19 cellular contexts compared by ENCODE assay signal in the genomic region with DNA sequence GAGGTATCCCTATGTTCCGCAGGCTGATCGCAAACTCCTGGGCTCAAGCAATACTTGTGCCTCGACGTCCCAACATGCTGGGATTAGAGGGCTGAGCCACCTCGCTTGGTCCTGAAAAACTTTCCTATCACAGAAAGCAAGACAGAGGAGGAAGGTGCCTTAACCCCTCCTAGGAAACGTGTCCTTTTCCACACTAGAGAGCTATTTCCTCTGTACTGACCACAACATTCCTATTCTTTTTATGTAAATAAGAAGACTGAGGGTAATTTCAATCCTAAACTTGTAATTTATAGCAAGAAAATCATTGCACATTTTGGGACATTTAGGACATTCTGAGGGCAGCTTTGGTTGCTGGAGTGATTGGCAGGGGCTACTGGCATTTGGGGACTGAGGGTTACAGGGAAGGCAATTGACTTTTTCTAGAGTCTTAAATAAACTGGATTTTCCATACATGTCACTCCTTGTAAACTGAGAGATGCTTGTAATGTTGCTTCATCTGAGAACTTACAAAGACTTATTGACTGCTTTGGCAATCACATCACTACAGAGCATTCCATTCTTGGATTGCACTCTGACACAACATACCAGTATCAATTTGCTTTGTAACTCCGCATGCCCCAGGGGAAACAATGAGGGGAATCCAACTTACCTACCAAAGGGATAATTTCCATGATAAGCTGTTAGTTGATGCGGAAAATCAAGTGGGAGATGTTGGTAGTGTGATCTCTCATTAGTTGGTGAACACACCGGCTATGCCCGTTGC. TPM values are rescaled to one million over a fixed set of nuclear protein-coding genes. Genes with fewer than 3 reads are reported as not detected.
A peak's percentile ranks its signal among the peaks of the same experiment; 100 is the strongest.
DNase-seq lines count a peak whose midpoint lies in the region; ATAC-seq and TF ChIP-seq lines count a peak whose summit lies in the region.
"Had no signal": no experiment of that assay in that cellular context is flagged by ENCODE, and none has a peak within 500 bp of the region (broad histone marks: within the 10 kb centered on the region; RNA-seq: fewer than 3 reads in every experiment).

No MANE protein-coding gene starts in this region.

- H3K4me1 ChIP-seq in mesodermal cell (ENCODE audit: control insufficient read depth, insufficient read depth, low read length, poor library complexity, severe bottlenecking) (peaks cover 4% of the 10 kb centered on the region), psoas muscle (no peaks in the 10 kb centered on the region)
- H3K4me1 ChIP-seq: gastrocnemius medialis had no signal

- intact Hi-C loops in psoas muscle (cut with DNase I): no loop called here

- H3K36me3 ChIP-seq in mesodermal cell (ENCODE audit: control insufficient read depth, insufficient read depth, low read length) (no peaks in the 10 kb centered on the region), psoas muscle (ENCODE audit: insufficient read depth in 1 of 2, low read depth in 1 of 2) (no peaks in the 10 kb centered on the region)
- H3K36me3 ChIP-seq: gastrocnemius medialis had no signal

- peak; percentile 59 for DNase-seq in EL
- DNase-seq in LHCN-M2 (ENCODE audit: low read depth): peak; percentile 18
- DNase-seq in choroid plexus epithelial cell (ENCODE audit: low read depth): peak; percentile 26
- no peak for DNase-seq in psoas muscle
- DNase-seq in activated effector memory CD4-positive, alpha-beta T cell treated with anti-CD3 and anti-CD28 coated beads, Interleukin-2, amount 50 U/mL, for 16 hours: no peak
- DNase-seq in CD1c-positive myeloid dendritic cell (ENCODE audit: extremely low spot score): no peak
- DNase-seq in activated T-cell treated with anti-CD3 and anti-CD28 coated beads, Interleukin-2, amount 50 U/mL, for 48 hours: no peak
- DNase-seq: activated CD4-positive, alpha-beta T cell treated with anti-CD3 and anti-CD28 coated beads, Interleukin-2, amount 10 ng/mL, durations not matched to agents 24 days and 14 days; activated CD8-positive, alpha-beta memory T cell treated with anti-CD3 and anti-CD28 coated beads, Interleukin-2, amount 50 U/mL, for 4 hours; activated gamma-delta T cell; anterior cingulate cortex; gastrocnemius medialis; NCI-H1105 treated with DMSO at 0.1 percent for 48 hours; NCI-H2107; NCI-H510A treated with DMSO at 0.1 percent for 48 hours had no signal

- H3K9me3 ChIP-seq in mesodermal cell (ENCODE audit: control insufficient read depth, low read length) (no peaks in the 10 kb centered on the region), psoas muscle (no peaks in the 10 kb centered on the region)
- H3K9me3 ChIP-seq: gastrocnemius medialis had no signal

- no peak overlapping the region for H3K4me3 ChIP-seq in choroid plexus epithelial cell (ENCODE audit: low read depth, low read length)
- H3K4me3 ChIP-seq in mesodermal cell (ENCODE audit: extremely low read depth, insufficient read depth, low read length, poor library complexity, severe bottlenecking): no peak overlapping the region
- no peak overlapping the region for H3K4me3 ChIP-seq in psoas muscle
- H3K4me3 ChIP-seq: gastrocnemius medialis had no signal

- TF ChIP-seq CTCF in choroid plexus epithelial cell (conservative IDR thresholded peaks at IDR 0.05; ENCODE audit: low read depth, low read length) (no peak), psoas muscle (IDR thresholded peaks at IDR 0.05) (no peak)

- peak overlapping the region; percentile 16 for H3K27ac ChIP-seq in mesodermal cell (ENCODE audit: low read depth, low read length, severe bottlenecking)
- no peak overlapping the region for H3K27ac ChIP-seq in psoas muscle
- H3K27ac ChIP-seq: gastrocnemius medialis, RWPE1 had no signal

- no peak for ATAC-seq in psoas muscle
- ATAC-seq: gastrocnemius medialis had no signal

- 91 to 93% methylated on average over 4 to 6 of the region's 10 CpGs for WGBS in mesodermal cell (ENCODE audit: insufficient coverage in 2 of 2), 2 experiments
- 73 to 79% (median 78%) methylated on average over 10 of the region's 10 CpGs for WGBS in psoas muscle, 3 donors

- H3K27me3 ChIP-seq in psoas muscle (ENCODE audit: insufficient read depth in 3 of 3, low read length in 2 of 3): peaks cover 0 to 69% (median 0%) of the 10 kb centered on the region in 3 donors

RNA-seq across cellular contexts. Expression of a gene that starts 15.6 kb away (rescaled TPM):
- total RNA-seq in LHCN-M2 (2014; rRNA removed) (not detected in 2 replicates), psoas muscle (not detected)
- not detected for polyA plus RNA-seq in LHCN-M2 (2012)
- polyA plus RNA-seq in mesodermal cell (2013, experiment 1 of 2): not detected
- polyA plus RNA-seq in mesodermal cell (2013, experiment 2 of 2): not detected
- polyA plus RNA-seq in psoas muscle: under 1 TPM in 1 of 3 donors, not detected in 2; 0.55 TPM
- total RNA-seq: activated CD4-positive, alpha-beta T cell treated with anti-CD3 and anti-CD28 coated beads, Interleukin-2, amount 10 ng/mL, durations not matched to agents 24 days and 14 days; gastrocnemius medialis; mononuclear cell; neural crest cell had no signal

RNA-seq across cellular contexts. Expression of a gene that starts 41.2 kb away (rescaled TPM):
- total RNA-seq in LHCN-M2 (2014; rRNA removed) (not detected in 2 replicates), psoas muscle (not detected)
- polyA plus RNA-seq in LHCN-M2 (2012): not detected
- polyA plus RNA-seq in mesodermal cell (2013, experiment 1 of 2): not detected
- polyA plus RNA-seq in mesodermal cell (2013, experiment 2 of 2): not detected
- polyA plus RNA-seq in psoas muscle: not detected
- total RNA-seq: activated CD4-positive, alpha-beta T cell treated with anti-CD3 and anti-CD28 coated beads, Interleukin-2, amount 10 ng/mL, durations not matched to agents 24 days and 14 days; gastrocnemius medialis; mononuclear cell; neural crest cell had no signal

RNA-seq across cellular contexts. Expression of a gene that starts 44.8 kb away (rescaled TPM):
- total RNA-seq in LHCN-M2 (2014; rRNA removed) (36.2 and 40.1 TPM in 2 replicates), psoas muscle (1 to 10 TPM; 1.1 to 2.7 (median 2.3) TPM)
- polyA plus RNA-seq in LHCN-M2 (2012): 16.1 TPM
- polyA plus RNA-seq in mesodermal cell (2013, experiment 1 of 2): 21.2 TPM
- 7.4 TPM for polyA plus RNA-seq in mesodermal cell (2013, experiment 2 of 2)
- 1 to 10 TPM; 1.6 to 5.4 (median 2.7) TPM for polyA plus RNA-seq in psoas muscle

RNA-seq across cellular contexts. Expression of a gene that starts 55.1 kb away (rescaled TPM):
- total RNA-seq in LHCN-M2 (2014; rRNA removed): not detected in 2 replicates
- 0.10 TPM for polyA plus RNA-seq in LHCN-M2 (2012)
- polyA plus RNA-seq in mesodermal cell (2013, experiment 1 of 2): not detected
- polyA plus RNA-seq in mesodermal cell (2013, experiment 2 of 2): not detected
- not detected for total RNA-seq in psoas muscle
- polyA plus RNA-seq in psoas muscle: not detected
- total RNA-seq: activated CD4-positive, alpha-beta T cell treated with anti-CD3 and anti-CD28 coated beads, Interleukin-2, amount 10 ng/mL, durations not matched to agents 24 days and 14 days; gastrocnemius medialis; mononuclear cell; neural crest cell had no signal

Comparison
In these comparisons a context has a peak if more than half of its experiments do, and no peak if none do; other contexts are left out.
1. DNase-seq: peak in EL (single experiment), LHCN-M2 (single experiment) and choroid plexus epithelial cell (single experiment); none in psoas muscle (0 of 2), activated effector memory CD4-positive, alpha-beta T cell treated with anti-CD3 and anti-CD28 coated beads, Interleukin-2, amount 50 U/mL, for 16 hours (single experiment), CD1c-positive myeloid dendritic cell (single experiment) and activated T-cell treated with anti-CD3 and anti-CD28 coated beads, Interleukin-2, amount 50 U/mL, for 48 hours (0 of 2).
2. RNA of a gene that starts 44.8 kb away (total RNA-seq): 36.2 to 40.1 TPM in LHCN-M2; 1.1 to 2.7 TPM in psoas muscle; every median in the first group is over 10 times any median in the second.